Comparison of ENCODE assay signal across 1 cellular context in the genomic region with DNA sequence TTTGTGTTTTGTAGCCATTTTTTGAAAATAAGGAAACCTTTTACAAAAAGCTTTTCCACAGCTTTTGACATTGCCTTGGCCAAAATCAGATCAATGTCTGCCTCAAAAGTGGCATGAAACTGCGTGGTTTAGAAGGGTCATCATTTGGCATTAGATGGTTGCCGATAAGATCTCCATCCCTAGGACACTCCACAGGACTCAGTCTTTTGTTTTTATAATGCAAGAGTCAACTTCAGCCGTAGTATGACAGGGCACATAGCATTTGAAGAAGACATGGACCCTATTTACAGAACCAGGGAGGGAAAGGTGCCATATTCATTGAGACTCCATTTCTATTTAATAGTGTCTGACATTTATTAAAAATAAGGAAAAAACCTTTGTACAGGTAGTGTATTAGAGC.
TF ChIP-seq lines count a peak whose summit lies in the region.

No MANE protein-coding gene starts in this region.

TF ChIP-seq in GM23338, 12 proteins besides CTCF, POLR2A, EP300 and RAD21 (continued from another document):
- TF ChIP-seq, protein P1, sequence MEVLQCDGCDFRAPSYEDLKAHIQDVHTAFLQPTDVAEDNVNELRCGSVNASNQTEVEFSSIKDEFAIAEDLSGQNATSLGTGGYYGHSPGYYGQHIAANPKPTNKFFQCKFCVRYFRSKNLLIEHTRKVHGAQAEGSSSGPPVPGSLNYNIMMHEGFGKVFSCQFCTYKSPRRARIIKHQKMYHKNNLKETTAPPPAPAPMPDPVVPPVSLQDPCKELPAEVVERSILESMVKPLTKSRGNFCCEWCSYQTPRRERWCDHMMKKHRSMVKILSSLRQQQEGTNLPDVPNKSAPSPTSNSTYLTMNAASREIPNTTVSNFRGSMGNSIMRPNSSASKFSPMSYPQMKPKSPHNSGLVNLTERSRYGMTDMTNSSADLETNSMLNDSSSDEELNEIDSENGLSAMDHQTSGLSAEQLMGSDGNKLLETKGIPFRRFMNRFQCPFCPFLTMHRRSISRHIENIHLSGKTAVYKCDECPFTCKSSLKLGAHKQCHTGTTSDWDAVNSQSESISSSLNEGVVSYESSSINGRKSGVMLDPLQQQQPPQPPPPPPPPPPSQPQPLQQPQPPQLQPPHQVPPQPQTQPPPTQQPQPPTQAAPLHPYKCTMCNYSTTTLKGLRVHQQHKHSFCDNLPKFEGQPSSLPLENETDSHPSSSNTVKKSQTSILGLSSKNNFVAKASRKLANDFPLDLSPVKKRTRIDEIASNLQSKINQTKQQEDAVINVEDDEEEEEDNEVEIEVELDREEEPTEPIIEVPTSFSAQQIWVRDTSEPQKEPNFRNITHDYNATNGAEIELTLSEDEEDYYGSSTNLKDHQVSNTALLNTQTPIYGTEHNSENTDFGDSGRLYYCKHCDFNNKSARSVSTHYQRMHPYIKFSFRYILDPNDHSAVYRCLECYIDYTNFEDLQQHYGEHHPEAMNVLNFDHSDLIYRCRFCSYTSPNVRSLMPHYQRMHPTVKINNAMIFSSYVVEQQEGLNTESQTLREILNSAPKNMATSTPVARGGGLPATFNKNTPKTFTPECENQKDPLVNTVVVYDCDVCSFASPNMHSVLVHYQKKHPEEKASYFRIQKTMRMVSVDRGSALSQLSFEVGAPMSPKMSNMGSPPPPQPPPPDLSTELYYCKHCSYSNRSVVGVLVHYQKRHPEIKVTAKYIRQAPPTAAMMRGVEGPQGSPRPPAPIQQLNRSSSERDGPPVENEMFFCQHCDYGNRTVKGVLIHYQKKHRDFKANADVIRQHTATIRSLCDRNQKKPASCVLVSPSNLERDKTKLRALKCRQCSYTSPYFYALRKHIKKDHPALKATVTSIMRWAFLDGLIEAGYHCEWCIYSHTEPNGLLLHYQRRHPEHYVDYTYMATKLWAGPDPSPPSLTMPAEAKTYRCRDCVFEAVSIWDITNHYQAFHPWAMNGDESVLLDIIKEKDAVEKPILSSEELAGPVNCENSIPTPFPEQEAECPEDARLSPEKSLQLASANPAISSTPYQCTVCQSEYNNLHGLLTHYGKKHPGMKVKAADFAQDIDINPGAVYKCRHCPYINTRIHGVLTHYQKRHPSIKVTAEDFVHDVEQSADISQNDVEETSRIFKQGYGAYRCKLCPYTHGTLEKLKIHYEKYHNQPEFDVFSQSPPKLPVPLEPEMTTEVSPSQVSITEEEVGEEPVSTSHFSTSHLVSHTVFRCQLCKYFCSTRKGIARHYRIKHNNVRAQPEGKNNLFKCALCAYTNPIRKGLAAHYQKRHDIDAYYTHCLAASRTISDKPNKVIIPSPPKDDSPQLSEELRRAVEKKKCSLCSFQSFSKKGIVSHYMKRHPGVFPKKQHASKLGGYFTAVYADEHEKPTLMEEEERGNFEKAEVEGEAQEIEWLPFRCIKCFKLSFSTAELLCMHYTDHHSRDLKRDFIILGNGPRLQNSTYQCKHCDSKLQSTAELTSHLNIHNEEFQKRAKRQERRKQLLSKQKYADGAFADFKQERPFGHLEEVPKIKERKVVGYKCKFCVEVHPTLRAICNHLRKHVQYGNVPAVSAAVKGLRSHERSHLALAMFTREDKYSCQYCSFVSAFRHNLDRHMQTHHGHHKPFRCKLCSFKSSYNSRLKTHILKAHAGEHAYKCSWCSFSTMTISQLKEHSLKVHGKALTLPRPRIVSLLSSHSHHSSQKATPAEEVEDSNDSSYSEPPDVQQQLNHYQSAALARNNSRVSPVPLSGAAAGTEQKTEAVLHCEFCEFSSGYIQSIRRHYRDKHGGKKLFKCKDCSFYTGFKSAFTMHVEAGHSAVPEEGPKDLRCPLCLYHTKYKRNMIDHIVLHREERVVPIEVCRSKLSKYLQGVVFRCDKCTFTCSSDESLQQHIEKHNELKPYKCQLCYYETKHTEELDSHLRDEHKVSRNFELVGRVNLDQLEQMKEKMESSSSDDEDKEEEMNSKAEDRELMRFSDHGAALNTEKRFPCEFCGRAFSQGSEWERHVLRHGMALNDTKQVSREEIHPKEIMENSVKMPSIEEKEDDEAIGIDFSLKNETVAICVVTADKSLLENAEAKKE (CRISPR knock-in tag; IDR thresholded peaks at IDR 0.05), result no peak
